ENCODE assay signal across 20 cellular contexts in the genomic region with DNA sequence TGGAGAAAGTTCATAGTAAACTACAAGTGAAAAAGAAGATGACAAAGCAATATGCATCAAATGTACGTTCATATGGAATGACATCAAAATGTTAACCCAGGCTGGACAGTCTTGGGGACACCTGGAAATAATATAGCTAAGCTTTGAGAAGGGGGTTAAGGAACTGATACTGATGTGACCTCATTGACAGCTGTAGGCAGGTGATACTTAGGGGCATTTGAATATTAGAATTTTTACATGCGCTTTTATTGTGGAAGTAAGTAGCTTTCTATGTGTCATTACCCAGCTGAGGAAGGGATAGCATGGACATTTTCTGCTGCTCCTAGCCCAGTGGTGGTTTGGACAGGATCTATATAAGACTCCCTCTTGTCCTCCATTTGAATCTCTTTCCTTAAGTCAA.
DNase-seq lines count a peak whose midpoint lies in the region; ATAC-seq, FAIRE-seq and TF ChIP-seq lines count a peak whose summit lies in the region.
"Had no signal": no experiment of that assay in that cellular context is flagged by ENCODE, and none has a peak within 500 bp of the region (broad histone marks: within the 10 kb centered on the region; RNA-seq: fewer than 3 reads in every experiment).

No MANE protein-coding gene starts in this region.

- ATAC-seq in GM19397 (IDR thresholded peaks at IDR 0.05; ENCODE audit: unreplicated experiment) (peak; percentile 42), HG02798 (IDR thresholded peaks at IDR 0.05; ENCODE audit: poor library complexity, unreplicated experiment) (peak; percentile 37), HG03571 (IDR thresholded peaks at IDR 0.05; ENCODE audit: unreplicated experiment) (peak; percentile 35)
- no peak for ATAC-seq in activated naive CD4-positive, alpha-beta T cell treated with anti-CD3 and anti-CD28 coated beads, Interleukin-2, amount 50 U/mL, for 72 hours
- ATAC-seq: A549; effector memory CD8-positive, alpha-beta T cell; mucosa of descending colon had no signal

- peak; percentile 20 for FAIRE-seq in GM12891 (lab: Jason Lieb, UNC)
- FAIRE-seq: A549 had no signal

- no peaks in the 10 kb centered on the region for H3K9me3 Mint-ChIP-seq in activated naive CD4-positive, alpha-beta T cell treated with anti-CD3 and anti-CD28 coated beads, Interleukin-2, amount 50 U/mL, for 72 hours
- H3K9me3 Mint-ChIP-seq: effector memory CD8-positive, alpha-beta T cell had no signal

- no peaks in the 10 kb centered on the region for H3K36me3 Mint-ChIP-seq in activated naive CD4-positive, alpha-beta T cell treated with anti-CD3 and anti-CD28 coated beads, Interleukin-2, amount 50 U/mL, for 72 hours
- H3K36me3 Mint-ChIP-seq: immature natural killer cell had no signal

- no peak for TF ChIP-seq POLR2A in GM12891 (IDR thresholded peaks at IDR 0.05; ENCODE audit: low read depth, low read length)

- DNase-seq in GM12891 (ENCODE audit: insufficient read length, low spot score), result no peak
- no peak for DNase-seq in activated naive CD4-positive, alpha-beta T cell treated with anti-CD3 and anti-CD28 coated beads, Interleukin-2, amount 50 U/mL, for 72 hours (ENCODE audit: low spot score in 2 of 2)
- DNase-seq in activated CD4-positive, CD25-positive, alpha-beta regulatory T cell treated with anti-CD3 and anti-CD28 coated beads, Interleukin-2, amount 50 U/mL, for 72 hours, result no peak
- DNase-seq in NCI-H1105 (lab: John Stamatoyannopoulos, UW), result no peak
- no peak for DNase-seq in GF-D8 (lab: John Stamatoyannopoulos, UW)
- DNase-seq: activated CD4-positive, alpha-beta T cell treated with anti-CD3 and anti-CD28 coated beads, Interleukin-2, amount 50 U/mL, for 4 hours; activated naive CD4-positive, alpha-beta T cell; brain microvascular endothelial cell; Caco-2; effector memory CD8-positive, alpha-beta T cell; foreskin melanocyte; immature natural killer cell; IMR-90; mucosa of descending colon; NCI-H1436; thyroid gland had no signal

- H3K27ac Mint-ChIP-seq in activated naive CD4-positive, alpha-beta T cell treated with anti-CD3 and anti-CD28 coated beads, Interleukin-2, amount 50 U/mL, for 72 hours, result no peak overlapping the region
- H3K27ac Mint-ChIP-seq: immature natural killer cell had no signal

TF ChIP-seq in GM12891, 5 proteins besides CTCF, POLR2A, EP300 and RAD21:
- TF ChIP-seq SPI1 (IDR thresholded peaks at IDR 0.05; ENCODE audit: low read depth, low read length), result peak; percentile 94
- TF ChIP-seq PAX5 (IDR thresholded peaks at IDR 0.05; ENCODE audit: insufficient read depth, low read length, severe bottlenecking), result no peak
- no peak for TF ChIP-seq TAF1 (IDR thresholded peaks at IDR 0.05; ENCODE audit: low read depth, low read length)
- peak; percentile 81 for TF ChIP-seq POU2F2 (IDR thresholded peaks at IDR 0.05; ENCODE audit: low read depth, low read length)
- TF ChIP-seq POLR2AphosphoS5 (IDR thresholded peaks at IDR 0.05; ENCODE audit: low read depth, low read length), result no peak

Comparison
In these comparisons a context has a peak if more than half of its experiments do, and no peak if none do; other contexts are left out.
1. ATAC-seq: peak in GM19397 (single experiment), HG02798 (single experiment) and HG03571 (single experiment); none in activated naive CD4-positive, alpha-beta T cell treated with anti-CD3 and anti-CD28 coated beads, Interleukin-2, amount 50 U/mL, for 72 hours (0 of 2).